In genomic region chr14:42110167-42110566, GRCh38 we compare ENCODE assay signal across 8 cellular contexts.
DNase-seq lines count a peak whose midpoint lies in the region; ATAC-seq and TF ChIP-seq lines count a peak whose summit lies in the region.

No MANE protein-coding gene starts in this region.

- H4K20me1 ChIP-seq in fibroblast of lung (ENCODE audit: control insufficient read depth, extremely low read depth, insufficient read depth, low read length) = no peaks in the 10 kb centered on the region

- H3K4me3 ChIP-seq in fibroblast of lung (replicated peaks in 1 of 4; ENCODE audit: control extremely low read depth in 1 of 4, insufficient read depth in 1 of 4, low read depth in 3 of 4, low read length in 4 of 4) = no peak overlapping the region

- no peak overlapping the region for H3K4me2 ChIP-seq in fibroblast of lung (ENCODE audit: extremely low read depth, insufficient read depth, low read length)

- no peak overlapping the region for H2AFZ ChIP-seq in fibroblast of lung (ENCODE audit: low read length)

- H3K9ac ChIP-seq in fibroblast of lung (ENCODE audit: insufficient read depth, low read length) = no peak overlapping the region

- no peaks in the 10 kb centered on the region for H3K27me3 ChIP-seq in fibroblast of lung (ENCODE audit: control insufficient read depth, insufficient read depth, low read length)

- H3K79me2 ChIP-seq in fibroblast of lung (ENCODE audit: control insufficient read depth, insufficient read depth, low read length) = no peaks in the 10 kb centered on the region

- no peaks in the 10 kb centered on the region for H3K4me1 ChIP-seq in fibroblast of lung (ENCODE audit: control insufficient read depth, extremely low read depth, insufficient read depth, low read length)

- intact Hi-C loops in left cardiac atrium (cut with DNase I) = no loop called here

- peak; percentile 75 to 85 for TF ChIP-seq CTCF in fibroblast of lung (conservative IDR thresholded peaks at IDR 0.05 in 1 of 2, IDR thresholded peaks at IDR 0.05 in 1 of 2; ENCODE audit: low read depth in 1 of 2, low read length in 2 of 2)

- H3K36me3 ChIP-seq in fibroblast of lung (ENCODE audit: control insufficient read depth, insufficient read depth, low read length) = no peaks in the 10 kb centered on the region

- ATAC-seq in HG02798 (IDR thresholded peaks at IDR 0.05; ENCODE audit: poor library complexity, unreplicated experiment) = peak; percentile 68
- ATAC-seq in left cardiac atrium = no peak
- no peak for ATAC-seq in HG02938 (IDR thresholded peaks at IDR 0.05; ENCODE audit: unreplicated experiment)
- ATAC-seq in GM18873 (IDR thresholded peaks at IDR 0.05; ENCODE audit: low FRiP score, unreplicated experiment) = no peak

- no peak overlapping the region for H3K27ac ChIP-seq in fibroblast of lung (ENCODE audit: insufficient read depth, low read length)

- no peaks in the 10 kb centered on the region for H3K9me3 ChIP-seq in fibroblast of lung (ENCODE audit: control insufficient read depth, insufficient read depth, low read depth, low read length)

- DNase-seq in GM03348 (ENCODE audit: low spot score) (peak; percentile 39), NCI-H748 (lab: John Stamatoyannopoulos, UW; ENCODE audit: unreplicated experiment) (peak; percentile 78), fibroblast of lung (ENCODE audit: low read depth in 2 of 2) (peak; percentile 41 to 74), left cardiac atrium (no peak)
- no peak for DNase-seq in activated CD4-positive, CD25-positive, alpha-beta regulatory T cell (lab: John Stamatoyannopoulos, UW)

Comparison
In these comparisons a context has a peak if more than half of its experiments do, and no peak if none do; other contexts are left out.
1. DNase-seq: peak in GM03348 (single experiment), NCI-H748 (single experiment) and fibroblast of lung (2 of 2); none in activated CD4-positive, CD25-positive, alpha-beta regulatory T cell (0 of 4) and left cardiac atrium (single experiment).